ENCODE assay signal across 13 cellular contexts in genomic region chr7:11082552-11083213, GRCh38.
DNase-seq lines count a peak whose midpoint lies in the region; ATAC-seq, FAIRE-seq and TF ChIP-seq lines count a peak whose summit lies in the region.
"Had no signal": no experiment of that assay in that cellular context is flagged by ENCODE, and none has a peak within 500 bp of the region (broad histone marks: within the 10 kb centered on the region; RNA-seq: fewer than 3 reads in every experiment).

No MANE protein-coding gene starts in this region.

- H3K9me3 ChIP-seq in astrocyte (ENCODE audit: insufficient read depth, low read depth, low read length) = no peaks in the 10 kb centered on the region
- no peaks in the 10 kb centered on the region for H3K9me3 ChIP-seq in keratinocyte (ENCODE audit: control insufficient read depth, low read depth, low read length)

- peaks cover 9% of the 10 kb centered on the region for H3K4me1 Mint-ChIP-seq in HFFc6 (ENCODE audit: low read depth)
- peaks cover 11% of the 10 kb centered on the region for H3K4me1 Mint-ChIP-seq in astrocyte (ENCODE audit: low read depth, unreplicated experiment)

- no peaks in the 10 kb centered on the region for H3K79me2 ChIP-seq in astrocyte (ENCODE audit: insufficient read depth, low read length)
- H3K79me2 ChIP-seq in keratinocyte (ENCODE audit: control insufficient read depth, insufficient read depth, low read length) = no peaks in the 10 kb centered on the region

- H3K27ac ChIP-seq in astrocyte (ENCODE audit: low read depth, low read length) = peak overlapping the region; percentile 6
- H3K27ac ChIP-seq in keratinocyte (ENCODE audit: control insufficient read depth, insufficient read depth, low read length) = peak overlapping the region; percentile 1
- H3K27ac ChIP-seq: HL-60 had no signal

- H3K27me3 ChIP-seq in astrocyte (ENCODE audit: insufficient read depth, low read length) = no peaks in the 10 kb centered on the region
- no peaks in the 10 kb centered on the region for H3K27me3 ChIP-seq in keratinocyte (ENCODE audit: control insufficient read depth, extremely low read depth, insufficient read depth, low read length)

- H3K27ac Mint-ChIP-seq in HFFc6 (peak overlapping the region; percentile 89), astrocyte (ENCODE audit: unreplicated experiment) (peak overlapping the region; percentile 96)

- no peaks in the 10 kb centered on the region for H3K9me1 ChIP-seq in keratinocyte (ENCODE audit: control insufficient read depth, extremely low read depth, insufficient read depth, low read length)

- ATAC-seq in GM19023 (IDR thresholded peaks at IDR 0.05; ENCODE audit: unreplicated experiment) (no peak), GM21619 (IDR thresholded peaks at IDR 0.05; ENCODE audit: unreplicated experiment) (no peak), HG02852 (IDR thresholded peaks at IDR 0.05; ENCODE audit: unreplicated experiment) (no peak), HG02763 (IDR thresholded peaks at IDR 0.05; ENCODE audit: unreplicated experiment) (no peak)

- H3K4me1 ChIP-seq in astrocyte (ENCODE audit: insufficient read depth, low read length) = no peaks in the 10 kb centered on the region
- peaks cover 7% of the 10 kb centered on the region for H3K4me1 ChIP-seq in keratinocyte (ENCODE audit: control insufficient read depth, extremely low read depth, insufficient read depth, low read length)

- H3K9ac ChIP-seq in astrocyte (ENCODE audit: low read length) (no peak overlapping the region), keratinocyte (ENCODE audit: control insufficient read depth, extremely low read depth, insufficient read depth, low read length) (no peak overlapping the region)

- H3K4me2 ChIP-seq in astrocyte (ENCODE audit: low read length) (no peak overlapping the region), keratinocyte (ENCODE audit: control insufficient read depth, extremely low read depth, insufficient read depth, low read depth, low read length) (no peak overlapping the region)

- H3K4me3 Mint-ChIP-seq in HFFc6 (no peak overlapping the region; the same call in 1 of the 2 replicates), astrocyte (ENCODE audit: unreplicated experiment) (no peak overlapping the region)

- FAIRE-seq in astrocyte (lab: Jason Lieb, UNC) (no peak), keratinocyte (lab: Jason Lieb, UNC) (peak; percentile 59)
- FAIRE-seq: GM12892 had no signal

- peaks cover 3% of the 10 kb centered on the region; the same call in 1 of the 2 replicates for H3K27me3 Mint-ChIP-seq in HFFc6 (ENCODE audit: insufficient read depth)
- H3K27me3 Mint-ChIP-seq in astrocyte (ENCODE audit: low read depth, unreplicated experiment) = no peaks in the 10 kb centered on the region

- H3K36me3 ChIP-seq in astrocyte (ENCODE audit: insufficient read depth, low read length) = no peaks in the 10 kb centered on the region
- H3K36me3 ChIP-seq in keratinocyte (ENCODE audit: control insufficient read depth in 2 of 2, extremely low read depth in 1 of 2, insufficient read depth in 2 of 2, low read length in 2 of 2) = no peaks in the 10 kb centered on the region

- no peak overlapping the region for H3K4me3 ChIP-seq in AG10803 (ENCODE audit: low read length)
- no peak overlapping the region for H3K4me3 ChIP-seq in astrocyte (ENCODE audit: insufficient read depth, low read depth, low read length)
- H3K4me3 ChIP-seq in keratinocyte (ENCODE audit: control insufficient read depth in 2 of 3, extremely low read depth in 1 of 3, insufficient read depth in 2 of 3, low read depth in 1 of 3, low read length in 3 of 3) = no peak overlapping the region

- TF ChIP-seq CTCF in AG10803 (conservative IDR thresholded peaks at IDR 0.05; ENCODE audit: low read length) = no peak
- no peak for TF ChIP-seq CTCF in HFFc6 (IDR thresholded peaks at IDR 0.05)
- TF ChIP-seq CTCF in astrocyte (IDR thresholded peaks at IDR 0.05; ENCODE audit: insufficient read depth, low read depth, low read length) = no peak
- no peak for TF ChIP-seq CTCF in keratinocyte (optimal IDR thresholded peaks at IDR 0.05 in 1 of 3, IDR thresholded peaks at IDR 0.05 in 1 of 3, conservative IDR thresholded peaks at IDR 0.05 in 1 of 3; ENCODE audit: extremely low read depth in 1 of 3, insufficient read depth in 2 of 3, low read length in 3 of 3)

- peaks cover 11% of the 10 kb centered on the region for H3K36me3 Mint-ChIP-seq in HFFc6 (ENCODE audit: low read depth)
- peaks cover 9% of the 10 kb centered on the region for H3K36me3 Mint-ChIP-seq in astrocyte (ENCODE audit: low read depth, unreplicated experiment)

- dilution Hi-C loops in keratinocyte (cut with MboI; ENCODE audit: extremely low pct_ligation_motif_present, low sequenced_read_pairs) = no loop called here

- H3K9me3 Mint-ChIP-seq in HFFc6 = peaks cover 7% of the 10 kb centered on the region
- H3K9me3 Mint-ChIP-seq in astrocyte (ENCODE audit: unreplicated experiment) = peaks cover 9% of the 10 kb centered on the region

- no peak overlapping the region for H2AFZ ChIP-seq in astrocyte (ENCODE audit: low read depth, low read length)
- H2AFZ ChIP-seq in keratinocyte (ENCODE audit: control insufficient read depth, low read length) = peak overlapping the region; percentile 4

- DNase-seq in AG10803 (ENCODE audit: low read depth) = peak; percentile 2
- DNase-seq in HFFc6 = no peak
- DNase-seq in astrocyte (ENCODE audit: low read depth) = no peak
- no peak for DNase-seq in keratinocyte (ENCODE audit: low read depth, low spot score)
- DNase-seq: activated CD4-positive, alpha-beta T cell treated with anti-CD3 and anti-CD28 coated beads, Interleukin-2, amount 50 U/mL, for 4 hours; NCI-H1105; NCI-H526 treated with DMSO at 0.1 percent for 48 hours had no signal

- H4K20me1 ChIP-seq in astrocyte (ENCODE audit: insufficient read depth, low read length) (no peaks in the 10 kb centered on the region), keratinocyte (ENCODE audit: control insufficient read depth, extremely low read depth, insufficient read depth, low read length) (no peaks in the 10 kb centered on the region)
